In genomic region chr1:876428-876827, GRCh38 we compare ENCODE assay signal across 23 cellular contexts. TPM values are rescaled to one million over a fixed set of nuclear protein-coding genes. Genes with fewer than 3 reads are reported as not detected.
"Had no signal": no experiment of that assay in that cellular context is flagged by ENCODE, and none has a peak within 500 bp of the region (broad histone marks: within the 10 kb centered on the region; RNA-seq: fewer than 3 reads in every experiment).

No MANE protein-coding gene starts in this region.

- H3K4me1 Mint-ChIP-seq: activated naive CD4-positive, alpha-beta T cell treated with anti-CD3 and anti-CD28 coated beads, Interleukin-2, amount 10 ng/mL, durations not matched to agents 7 days and 5 days; central memory CD8-positive, alpha-beta T cell had no signal

- DNase-seq: activated B cell treated with CpG ODN at 0.5 μM for 24 hours; activated CD4-positive, alpha-beta T cell treated with anti-CD3 and anti-CD28 coated beads for 4 hours; activated CD8-positive, alpha-beta memory T cell treated with anti-CD3 and anti-CD28 coated beads, Interleukin-2, amount 50 U/mL, for 4 hours; activated effector memory CD4-positive, alpha-beta T cell treated with Interleukin-2 at 50 U/mL for 16 hours; activated naive CD4-positive, alpha-beta T cell treated with anti-CD3 and anti-CD28 coated beads, Interleukin-2, amount 10 ng/mL, durations not matched to agents 7 days and 5 days; activated T-cell treated with anti-CD3 and anti-CD28 coated beads, Interleukin-2, amount 50 U/mL, for 4 hours; dermis blood vessel endothelial cell; effector CD4-positive, alpha-beta T cell; esophagus squamous epithelium; foreskin melanocyte; islet precursor cell; left ventricle myocardium inferior; mesendoderm; mucosa of descending colon; right lobe of liver; stimulated activated CD4-positive, alpha-beta T cell treated with anti-CD3 and anti-CD28 coated beads, Interleukin-4, amount 100 ng/mL, for 1 hour; T-helper 1 cell; transverse colon had no signal

- ATAC-seq: activated T-cell treated with anti-CD3 and anti-CD28 coated beads, Interleukin-2, amount 50 U/mL, for 4 hours; mucosa of descending colon; natural killer cell treated with Interleukin-12 subunit alpha and Interleukin-12 subunit beta and Interleukin-15 and Interleukin-18, amount 100 ng/mL, for 72 hours; right lobe of liver had no signal

- H3K9me3 Mint-ChIP-seq: activated B cell treated with CpG ODN at 0.5 μM for 24 hours; activated naive CD4-positive, alpha-beta T cell treated with anti-CD3 and anti-CD28 coated beads, Interleukin-2, amount 10 ng/mL, durations not matched to agents 7 days and 5 days; activated T-cell treated with anti-CD3 and anti-CD28 coated beads, Interleukin-2, amount 50 U/mL, for 4 hours; central memory CD8-positive, alpha-beta T cell; natural killer cell treated with Interleukin-12 subunit alpha and Interleukin-12 subunit beta and Interleukin-15 and Interleukin-18, amount 100 ng/mL, for 72 hours; T-helper 2 cell treated with Interferon-gamma antibody and Interleukin-4, amounts not matched to agents 5 μg/mL and 100 μg/mL, for 36 hours had no signal

- H3K4me3 Mint-ChIP-seq: activated B cell treated with CpG ODN at 0.5 μM for 24 hours; activated naive CD4-positive, alpha-beta T cell treated with anti-CD3 and anti-CD28 coated beads, Interleukin-2, amount 10 ng/mL, durations not matched to agents 7 days and 5 days; activated T-cell treated with anti-CD3 and anti-CD28 coated beads, Interleukin-2, amount 50 U/mL, for 4 hours; central memory CD8-positive, alpha-beta T cell; natural killer cell treated with Interleukin-12 subunit alpha and Interleukin-12 subunit beta and Interleukin-15 and Interleukin-18, amount 100 ng/mL, for 72 hours; T-helper 2 cell treated with Interferon-gamma antibody and Interleukin-4, amounts not matched to agents 5 μg/mL and 100 μg/mL, for 36 hours had no signal

- H3K27ac Mint-ChIP-seq: activated B cell treated with CpG ODN at 0.5 μM for 24 hours; activated naive CD4-positive, alpha-beta T cell treated with anti-CD3 and anti-CD28 coated beads, Interleukin-2, amount 10 ng/mL, durations not matched to agents 7 days and 5 days; natural killer cell treated with Interleukin-12 subunit alpha and Interleukin-12 subunit beta and Interleukin-15 and Interleukin-18, amount 100 ng/mL, for 72 hours; progenitor cell of endocrine pancreas; T-helper 2 cell treated with Interferon-gamma antibody and Interleukin-4, amounts not matched to agents 5 μg/mL and 100 μg/mL, for 36 hours had no signal

- H3K27me3 Mint-ChIP-seq: natural killer cell treated with Interleukin-12 subunit alpha and Interleukin-12 subunit beta and Interleukin-15 and Interleukin-18, amount 100 ng/mL, for 72 hours had no signal

- H3K36me3 Mint-ChIP-seq: activated naive CD4-positive, alpha-beta T cell treated with anti-CD3 and anti-CD28 coated beads, Interleukin-2, amount 10 ng/mL, durations not matched to agents 7 days and 5 days; natural killer cell treated with Interleukin-12 subunit alpha and Interleukin-12 subunit beta and Interleukin-15 and Interleukin-18, amount 100 ng/mL, for 72 hours had no signal

RNA-seq across cellular contexts. Expression of gene SAMD11, which starts 47.3 kb away (rescaled TPM):
- total RNA-seq: activated B cell treated with CpG ODN at 0.5 μM for 24 hours; activated CD8-positive, alpha-beta memory T cell treated with anti-CD3 and anti-CD28 coated beads for 36 hours; activated T-cell treated with anti-CD3 and anti-CD28 coated beads, Interleukin-2, amount 50 U/mL, for 4 hours; natural killer cell treated with Interleukin-12 subunit alpha and Interleukin-12 subunit beta and Interleukin-15 and Interleukin-18, amount 100 ng/mL, for 72 hours had no signal
